10 cellular contexts compared by ENCODE assay signal in the genomic region with DNA sequence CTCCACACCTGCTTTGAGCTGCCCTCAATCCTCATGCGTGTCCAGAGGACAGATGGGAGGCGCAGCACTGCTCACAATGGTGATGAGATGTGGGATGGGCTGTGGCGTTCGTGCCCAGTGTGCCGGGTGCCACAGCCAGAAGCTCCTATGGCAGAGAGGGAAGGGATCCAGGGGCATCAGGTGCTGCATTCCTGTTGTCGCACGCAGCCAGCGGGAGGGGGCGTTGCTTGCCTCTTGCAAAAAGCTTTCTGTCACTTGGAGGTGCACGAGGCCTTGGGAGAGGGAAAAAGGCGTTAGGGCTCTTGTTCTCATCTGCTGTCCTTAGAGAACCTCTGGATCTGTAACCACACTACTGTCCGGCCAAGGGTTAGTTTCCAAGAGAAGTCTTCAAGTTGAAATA. TPM values are rescaled to one million over a fixed set of nuclear protein-coding genes. Genes with fewer than 3 reads are reported as not detected.
DNase-seq lines count a peak whose midpoint lies in the region; ATAC-seq and TF ChIP-seq lines count a peak whose summit lies in the region.
"Had no signal": no experiment of that assay in that cellular context is flagged by ENCODE, and none has a peak within 500 bp of the region (broad histone marks: within the 10 kb centered on the region; RNA-seq: fewer than 3 reads in every experiment).

No MANE protein-coding gene starts in this region.

- 44 to 57% methylated on average over 12 of the region's 12 CpGs for WGBS in sigmoid colon, 2 donors

- H3K4me3 Mint-ChIP-seq in activated CD4-positive, alpha-beta memory T cell treated with anti-CD3 and anti-CD28 coated beads for 36 hours: no peak overlapping the region
- no peak overlapping the region for H3K4me3 Mint-ChIP-seq in activated CD4-positive, alpha-beta memory T cell treated with anti-CD3 and anti-CD28 coated beads, Interleukin-2, amount 10 ng/mL, durations not matched to agents 7 days and 5 days
- H3K4me3 Mint-ChIP-seq in MCF 10A (ENCODE audit: unreplicated experiment): no peak overlapping the region

- H3K9me3 ChIP-seq in sigmoid colon: no peaks in the 10 kb centered on the region
- H3K9me3 ChIP-seq in gastrocnemius medialis: no peaks in the 10 kb centered on the region
- H3K9me3 ChIP-seq: HAP-1 had no signal

- POLR2A ChIA-PET in activated CD4-positive, alpha-beta memory T cell treated with anti-CD3 and anti-CD28 coated beads for 36 hours (lab: Charles Lee): no interaction called here
- POLR2A ChIA-PET in activated CD4-positive, alpha-beta memory T cell treated with anti-CD3 and anti-CD28 coated beads, Interleukin-2, amount 10 ng/mL, durations not matched to agents 7 days and 5 days (lab: Charles Lee): no interaction called here
- POLR2A ChIA-PET in MCF 10A (lab: Yijun Ruan, JAX): interaction anchor here (1.6 kb wide), 1 partner anchor 8 kb away, joined by 7 read pairs; no protein-coding TSS in a partner anchor

- peaks cover 4% of the 10 kb centered on the region for H3K27me3 Mint-ChIP-seq in activated CD4-positive, alpha-beta memory T cell treated with anti-CD3 and anti-CD28 coated beads for 36 hours
- no peaks in the 10 kb centered on the region for H3K27me3 Mint-ChIP-seq in activated CD4-positive, alpha-beta memory T cell treated with anti-CD3 and anti-CD28 coated beads, Interleukin-2, amount 10 ng/mL, durations not matched to agents 7 days and 5 days
- H3K27me3 Mint-ChIP-seq in MCF 10A (ENCODE audit: insufficient read depth, unreplicated experiment): no peaks in the 10 kb centered on the region

- no peak for TF ChIP-seq POLR2A in sigmoid colon (IDR thresholded peaks at IDR 0.05)
- TF ChIP-seq POLR2A in gastrocnemius medialis (IDR thresholded peaks at IDR 0.05): no peak

- BruUV-seq in MCF 10A (replicated peaks; lab: Mats Ljungman, UMichigan): no TSS peak

- H3K4me3 ChIP-seq in sigmoid colon: no peak overlapping the region
- H3K4me3 ChIP-seq in gastrocnemius medialis: no peak overlapping the region
- H3K4me3 ChIP-seq: HAP-1, SK-N-MC had no signal

- no peaks in the 10 kb centered on the region for H3K27me3 ChIP-seq in sigmoid colon
- no peaks in the 10 kb centered on the region for H3K27me3 ChIP-seq in gastrocnemius medialis

- CTCF ChIA-PET in activated CD4-positive, alpha-beta memory T cell treated with anti-CD3 and anti-CD28 coated beads for 36 hours (lab: Charles Lee): no interaction called here
- CTCF ChIA-PET in activated CD4-positive, alpha-beta memory T cell treated with anti-CD3 and anti-CD28 coated beads, Interleukin-2, amount 10 ng/mL, durations not matched to agents 7 days and 5 days (lab: Charles Lee): no interaction called here
- CTCF ChIA-PET in MCF 10A (lab: Yijun Ruan, JAX): no interaction called here

- intact Hi-C loops in activated CD4-positive, alpha-beta memory T cell treated with anti-CD3 and anti-CD28 coated beads for 36 hours (cut with micrococcal nuclease): no loop called here
- intact Hi-C loops in MCF 10A (cut with micrococcal nuclease): no loop called here
- intact Hi-C loops in sigmoid colon (cut with DNase I): no loop called here
- intact Hi-C loops in gastrocnemius medialis (cut with DNase I; ENCODE audit: low total_unique reads): no loop called here

- no peaks in the 10 kb centered on the region for H3K36me3 ChIP-seq in sigmoid colon
- no peaks in the 10 kb centered on the region for H3K36me3 ChIP-seq in gastrocnemius medialis
- H3K36me3 ChIP-seq: HAP-1 had no signal

- H3K4me1 ChIP-seq in sigmoid colon: peaks cover 0 to 45% (median 3%) of the 10 kb centered on the region in 4 donors
- H3K4me1 ChIP-seq in gastrocnemius medialis: no peaks in the 10 kb centered on the region
- H3K4me1 ChIP-seq: HAP-1 had no signal

- H3K9me3 Mint-ChIP-seq in activated CD4-positive, alpha-beta memory T cell treated with anti-CD3 and anti-CD28 coated beads for 36 hours: no peaks in the 10 kb centered on the region
- no peaks in the 10 kb centered on the region for H3K9me3 Mint-ChIP-seq in activated CD4-positive, alpha-beta memory T cell treated with anti-CD3 and anti-CD28 coated beads, Interleukin-2, amount 10 ng/mL, durations not matched to agents 7 days and 5 days
- peaks cover 1% of the 10 kb centered on the region for H3K9me3 Mint-ChIP-seq in MCF 10A (ENCODE audit: unreplicated experiment)

- no peaks in the 10 kb centered on the region for H3K36me3 Mint-ChIP-seq in activated CD4-positive, alpha-beta memory T cell treated with anti-CD3 and anti-CD28 coated beads for 36 hours
- no peaks in the 10 kb centered on the region for H3K36me3 Mint-ChIP-seq in activated CD4-positive, alpha-beta memory T cell treated with anti-CD3 and anti-CD28 coated beads, Interleukin-2, amount 10 ng/mL, durations not matched to agents 7 days and 5 days (ENCODE audit: low read depth)
- no peaks in the 10 kb centered on the region for H3K36me3 Mint-ChIP-seq in MCF 10A (ENCODE audit: insufficient read depth, unreplicated experiment)

- H3K27ac ChIP-seq in sigmoid colon: peak overlapping the region in 1 of 4 donors; percentile 33
- H3K27ac ChIP-seq in gastrocnemius medialis: no peak overlapping the region
- H3K27ac ChIP-seq: SK-N-MC had no signal

- peak; percentile 20 for DNase-seq in activated CD4-positive, alpha-beta memory T cell treated with anti-CD3 and anti-CD28 coated beads for 36 hours
- no peak for DNase-seq in activated CD4-positive, alpha-beta memory T cell treated with anti-CD3 and anti-CD28 coated beads, Interleukin-2, amount 10 ng/mL, durations not matched to agents 7 days and 5 days
- DNase-seq in NCI-H187 treated with DMSO at 0.1 percent for 48 hours (lab: John Stamatoyannopoulos, UW) (peak; percentile 49), MCF 10A (ENCODE audit: unreplicated experiment) (peak; percentile 22), sigmoid colon (peak; percentile 65), gastrocnemius medialis (no peak), globus pallidus (ENCODE audit: low spot score) (no peak)
- DNase-seq in stimulated activated naive CD4-positive, alpha-beta T cell (lab: John Stamatoyannopoulos, UW): no peak

- ATAC-seq in gastrocnemius medialis: no peak

- no peak for TF ChIP-seq EP300 in sigmoid colon (IDR thresholded peaks at IDR 0.05)

- no peak overlapping the region for H3K27ac Mint-ChIP-seq in activated CD4-positive, alpha-beta memory T cell treated with anti-CD3 and anti-CD28 coated beads for 36 hours
- H3K27ac Mint-ChIP-seq in activated CD4-positive, alpha-beta memory T cell treated with anti-CD3 and anti-CD28 coated beads, Interleukin-2, amount 10 ng/mL, durations not matched to agents 7 days and 5 days: no peak overlapping the region
- H3K27ac Mint-ChIP-seq in MCF 10A (ENCODE audit: low read depth, unreplicated experiment): no peak overlapping the region

- H3K4me1 Mint-ChIP-seq in activated CD4-positive, alpha-beta memory T cell treated with anti-CD3 and anti-CD28 coated beads for 36 hours (ENCODE audit: low read depth): no peaks in the 10 kb centered on the region
- H3K4me1 Mint-ChIP-seq in activated CD4-positive, alpha-beta memory T cell treated with anti-CD3 and anti-CD28 coated beads, Interleukin-2, amount 10 ng/mL, durations not matched to agents 7 days and 5 days: no peaks in the 10 kb centered on the region
- peaks cover 9% of the 10 kb centered on the region for H3K4me1 Mint-ChIP-seq in MCF 10A (ENCODE audit: insufficient read depth, unreplicated experiment)

- in situ Hi-C loops in gastrocnemius medialis (cut with MboI; ENCODE audit: low sequenced_read_pairs in 4 of 4): no loop called here

- TF ChIP-seq CTCF in MCF 10A (IDR thresholded peaks at IDR 0.05; ENCODE audit: unreplicated experiment) (no peak), sigmoid colon (IDR thresholded peaks at IDR 0.05) (no peak), gastrocnemius medialis (IDR thresholded peaks at IDR 0.05 in 4 of 5, conservative IDR thresholded peaks at IDR 0.05 in 1 of 5) (no peak)

RNA-seq across cellular contexts. Expression of a gene that starts 29.2 kb away (rescaled TPM):
- not detected for total RNA-seq in activated CD4-positive, alpha-beta memory T cell treated with anti-CD3 and anti-CD28 coated beads for 36 hours
- not detected for total RNA-seq in activated CD4-positive, alpha-beta memory T cell treated with anti-CD3 and anti-CD28 coated beads, Interleukin-2, amount 10 ng/mL, durations not matched to agents 7 days and 5 days
- total RNA-seq in MCF 10A (2022) (not detected in 2 replicates), sigmoid colon (not detected), gastrocnemius medialis (not detected)
- polyA plus RNA-seq in sigmoid colon: not detected

RNA-seq across cellular contexts. Expression of a gene that starts 33.9 kb away (rescaled TPM):
- under 1 TPM in 1 of 2 experiments, not detected in 1; 0.31 TPM for total RNA-seq in activated CD4-positive, alpha-beta memory T cell treated with anti-CD3 and anti-CD28 coated beads for 36 hours
- not detected for total RNA-seq in activated CD4-positive, alpha-beta memory T cell treated with anti-CD3 and anti-CD28 coated beads, Interleukin-2, amount 10 ng/mL, durations not matched to agents 7 days and 5 days
- not detected in 2 replicates for total RNA-seq in MCF 10A (2022)
- total RNA-seq in sigmoid colon: 1 to 10 TPM; 2.3 to 8.2 (median 3.1) TPM
- polyA plus RNA-seq in sigmoid colon: 1 to 10 TPM in 2 of 3 donors, under 1 TPM in 1; 0.92 to 3.0 (median 1.3) TPM
- under 1 TPM in 2 of 4 donors, not detected in 2; 0.29 to 0.36 TPM for total RNA-seq in gastrocnemius medialis

RNA-seq across cellular contexts. Expression of a gene that starts 53.7 kb away (rescaled TPM):
- total RNA-seq in activated CD4-positive, alpha-beta memory T cell treated with anti-CD3 and anti-CD28 coated beads for 36 hours: 1,000 to 10,000 TPM; 1,694 to 1,737 TPM
- total RNA-seq in activated CD4-positive, alpha-beta memory T cell treated with anti-CD3 and anti-CD28 coated beads, Interleukin-2, amount 10 ng/mL, durations not matched to agents 7 days and 5 days: 1,000 to 10,000 TPM; 1,152 to 1,168 TPM
- total RNA-seq in MCF 10A (2022) (1,765 and 1,834 TPM in 2 replicates), sigmoid colon (1,000 to 10,000 TPM; 4,404 to 6,289 (median 5,620) TPM), gastrocnemius medialis (1,000 to 10,000 TPM; 1,367 to 1,677 (median 1,461) TPM)
- polyA plus RNA-seq in sigmoid colon: 1,000 to 10,000 TPM; 1,874 to 3,184 (median 2,304) TPM

Comparison
In these comparisons a context has a peak if more than half of its experiments do, and no peak if none do; other contexts are left out.
1. DNase-seq: peak in activated CD4-positive, alpha-beta memory T cell treated with anti-CD3 and anti-CD28 coated beads for 36 hours (single experiment), NCI-H187 treated with DMSO at 0.1 percent for 48 hours (single experiment), MCF 10A (single experiment) and sigmoid colon (single experiment); none in activated CD4-positive, alpha-beta memory T cell treated with anti-CD3 and anti-CD28 coated beads, Interleukin-2, amount 10 ng/mL, durations not matched to agents 7 days and 5 days (single experiment), gastrocnemius medialis (0 of 2), globus pallidus (single experiment) and stimulated activated naive CD4-positive, alpha-beta T cell (0 of 6).